Comparison of ENCODE assay signal across 8 cellular contexts in genomic region chr2:54103454-54104314, GRCh38.
DNase-seq lines count a peak whose midpoint lies in the region; ATAC-seq and TF ChIP-seq lines count a peak whose summit lies in the region.

No MANE protein-coding gene starts in this region.

- no peak overlapping the region for H3K4me2 ChIP-seq in KMS-11

- no peaks in the 10 kb centered on the region for H4K20me1 ChIP-seq in KMS-11 (ENCODE audit: insufficient read depth)

- no peaks in the 10 kb centered on the region for H3K79me2 ChIP-seq in KMS-11 (ENCODE audit: insufficient read depth, low read depth)

- no peak overlapping the region for H3K4me3 Mint-ChIP-seq in stimulated activated effector memory CD8-positive, alpha-beta T cell treated with anti-CD3 and anti-CD28 coated beads, Interleukin-12 subunit alpha, Interleukin-12 subunit beta, amount 100 ng/mL, for 72 hours

- H2AFZ ChIP-seq in KMS-11 (ENCODE audit: low read depth): no peak overlapping the region

- no peaks in the 10 kb centered on the region for H3K9me3 Mint-ChIP-seq in stimulated activated effector memory CD8-positive, alpha-beta T cell treated with anti-CD3 and anti-CD28 coated beads, Interleukin-12 subunit alpha, Interleukin-12 subunit beta, amount 100 ng/mL, for 72 hours

- H3K9ac ChIP-seq in KMS-11: no peak overlapping the region

- no peaks in the 10 kb centered on the region for H3K36me3 Mint-ChIP-seq in stimulated activated effector memory CD8-positive, alpha-beta T cell treated with anti-CD3 and anti-CD28 coated beads, Interleukin-12 subunit alpha, Interleukin-12 subunit beta, amount 100 ng/mL, for 72 hours

- DNase-seq in EL (peak; percentile 77), germinal center (ENCODE audit: low spot score) (peak; percentile 77), NCI-H2227 (lab: John Stamatoyannopoulos, UW; ENCODE audit: unreplicated experiment) (no peak), NCI-H1436 treated with DMSO at 0.1 percent for 48 hours (lab: John Stamatoyannopoulos, UW) (no peak)
- peak; percentile 41 for DNase-seq in activated CD4-positive, alpha-beta T cell treated with anti-CD3 and anti-CD28 coated beads for 48 hours
- DNase-seq in stimulated activated effector memory CD8-positive, alpha-beta T cell treated with anti-CD3 and anti-CD28 coated beads, Interleukin-12 subunit alpha, Interleukin-12 subunit beta, amount 100 ng/mL, for 72 hours (ENCODE audit: low spot score in 2 of 2): no peak

- no peak overlapping the region for H3K27ac Mint-ChIP-seq in stimulated activated effector memory CD8-positive, alpha-beta T cell treated with anti-CD3 and anti-CD28 coated beads, Interleukin-12 subunit alpha, Interleukin-12 subunit beta, amount 100 ng/mL, for 72 hours

- H3K4me1 Mint-ChIP-seq in stimulated activated effector memory CD8-positive, alpha-beta T cell treated with anti-CD3 and anti-CD28 coated beads, Interleukin-12 subunit alpha, Interleukin-12 subunit beta, amount 100 ng/mL, for 72 hours: peaks cover 5% of the 10 kb centered on the region

- no peak overlapping the region for H3K27ac ChIP-seq in KMS-11

- H3K36me3 ChIP-seq in KMS-11 (ENCODE audit: insufficient read depth): no peaks in the 10 kb centered on the region

- peak; percentile 15; the same call in 1 of the 2 replicates for TF ChIP-seq CTCF in KMS-11 (conservative IDR thresholded peaks at IDR 0.05; ENCODE audit: low read depth, low read length)

- no peak overlapping the region for H3K4me3 ChIP-seq in KMS-11 (IDR thresholded peaks at IDR 0.05; ENCODE audit: insufficient read depth, low read depth, low read length)

- peaks cover 22% of the 10 kb centered on the region for H3K4me1 ChIP-seq in KMS-11 (ENCODE audit: low read depth, poor library complexity, severe bottlenecking)

- no peaks in the 10 kb centered on the region for H3K27me3 ChIP-seq in KMS-11 (ENCODE audit: insufficient read depth, low read depth)

- ATAC-seq in GM21526 (IDR thresholded peaks at IDR 0.05; ENCODE audit: low FRiP score, unreplicated experiment): peak; percentile 42
- ATAC-seq in stimulated activated effector memory CD8-positive, alpha-beta T cell treated with anti-CD3 and anti-CD28 coated beads, Interleukin-12 subunit alpha, Interleukin-12 subunit beta, amount 100 ng/mL, for 72 hours: peak; percentile 95

Comparison
In these comparisons a context has a peak if more than half of its experiments do, and no peak if none do; other contexts are left out.
1. DNase-seq: peak in EL (single experiment), activated CD4-positive, alpha-beta T cell treated with anti-CD3 and anti-CD28 coated beads for 48 hours (single experiment) and germinal center (single experiment); none in stimulated activated effector memory CD8-positive, alpha-beta T cell treated with anti-CD3 and anti-CD28 coated beads, Interleukin-12 subunit alpha, Interleukin-12 subunit beta, amount 100 ng/mL, for 72 hours (0 of 2), NCI-H2227 (single experiment) and NCI-H1436 treated with DMSO at 0.1 percent for 48 hours (single experiment).